Comparison of ENCODE assay signal across 8 cellular contexts in the genomic region with DNA sequence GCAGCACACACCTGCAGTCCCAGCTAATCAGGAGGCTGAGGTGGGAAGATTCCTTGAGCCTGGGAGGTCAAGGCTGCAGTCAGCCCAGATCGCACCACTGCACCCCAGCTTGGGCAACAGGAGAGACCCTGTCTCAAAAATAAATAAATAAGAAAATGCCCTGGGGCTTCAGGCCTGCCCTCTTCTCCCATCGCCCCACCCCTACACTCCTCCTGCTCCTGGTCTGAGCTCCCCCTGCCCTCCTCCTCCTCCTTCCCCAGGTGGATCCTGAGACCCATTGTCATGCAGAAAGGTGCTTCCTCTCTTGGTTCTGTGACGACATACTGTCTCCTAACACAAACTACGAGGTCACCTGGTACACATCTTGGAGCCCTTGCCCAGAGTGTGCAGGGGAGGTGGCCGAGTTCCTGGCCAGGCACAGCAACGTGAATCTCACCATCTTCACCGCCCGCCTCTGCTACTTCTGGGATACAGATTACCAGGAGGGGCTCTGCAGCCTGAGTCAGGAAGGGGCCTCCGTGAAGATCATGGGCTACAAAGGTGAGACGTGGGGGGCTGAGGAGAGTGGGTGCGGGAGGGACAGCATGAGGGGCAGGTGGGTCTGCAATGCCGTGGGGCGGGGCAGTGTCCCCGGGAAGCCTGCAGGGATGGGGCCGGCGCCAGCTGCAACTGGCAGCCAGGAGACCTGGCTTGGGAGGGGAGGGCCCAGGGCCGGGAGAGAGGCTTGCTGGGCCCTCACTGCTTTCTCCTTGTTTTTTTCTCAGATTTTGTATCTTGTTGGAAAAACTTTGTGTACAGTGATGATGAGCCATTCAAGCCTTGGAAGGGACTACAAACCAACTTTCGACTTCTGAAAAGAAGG. TPM values are rescaled to one million over a fixed set of nuclear protein-coding genes. Genes with fewer than 3 reads are reported as not detected.
DNase-seq lines count a peak whose midpoint lies in the region; ATAC-seq and TF ChIP-seq lines count a peak whose summit lies in the region.
"Not testable (repeated sequence)": the region's sequence is repeated elsewhere in the genome, so short reads cannot be mapped to it uniquely, and the experiment has no call there.
"Had no signal": no experiment of that assay in that cellular context is flagged by ENCODE, and none has a peak within 500 bp of the region (broad histone marks: within the 10 kb centered on the region; RNA-seq: fewer than 3 reads in every experiment).

No MANE protein-coding gene starts in this region.

- not testable (repeated sequence) for H4K20me1 ChIP-seq in GM23338 (replicated peaks; ENCODE audit: insufficient read depth)

- H2AK5ac ChIP-seq in mesendoderm (ENCODE audit: low read length) = not testable (repeated sequence)

- 0 out of 2 replicates have a peak overlapping the region, but pooled peaks have one; percentile 39 for H3K27ac ChIP-seq in GM23338 (ENCODE audit: low read depth)
- H3K27ac ChIP-seq in HUES6 (ENCODE audit: low read depth, low read length) = peak overlapping the region; percentile 62
- H3K27ac ChIP-seq in endodermal cell (ENCODE audit: low read depth, low read length); iPS-20b (ENCODE audit: low read length); mesendoderm (ENCODE audit: low read depth, low read length): not testable (repeated sequence)

- H2BK15ac ChIP-seq in mesendoderm (replicated peaks; ENCODE audit: low read depth) = not testable (repeated sequence)

- H2BK5ac ChIP-seq in mesendoderm (ENCODE audit: low read length) = not testable (repeated sequence)

- H3K4ac ChIP-seq in mesendoderm (ENCODE audit: low read depth, low read length) = not testable (repeated sequence)

- H3K4me1 ChIP-seq in GM23338 (ENCODE audit: insufficient read depth) = peaks cover 23% of the 10 kb centered on the region
- peaks cover 27% of the 10 kb centered on the region for H3K4me1 ChIP-seq in HUES6 (ENCODE audit: control insufficient read depth, insufficient read depth, low read length)
- not testable (repeated sequence) for H3K4me1 ChIP-seq in endodermal cell (ENCODE audit: control insufficient read depth, insufficient read depth, low read length); iPS-20b (ENCODE audit: insufficient read depth, low read length); mesendoderm (ENCODE audit: control insufficient read depth, low read depth, low read length)

- H2BK120ac ChIP-seq in mesendoderm (ENCODE audit: low read depth, low read length) = not testable (repeated sequence)

- H3K4me3 Mint-ChIP-seq in GM23338 = peak overlapping the region; percentile 71
- H3K4me3 Mint-ChIP-seq in WTC11 = peak overlapping the region; percentile 71
- H3K4me3 Mint-ChIP-seq in endodermal cell = peak overlapping the region; percentile 47
- H3K4me3 Mint-ChIP-seq in stimulated activated effector memory CD8-positive, alpha-beta T cell treated with anti-CD3 and anti-CD28 coated beads, Interleukin-12 subunit alpha, Interleukin-12 subunit beta, amount 100 ng/mL, for 72 hours = not testable (repeated sequence)

- H3K9ac ChIP-seq in HUES6 (ENCODE audit: low read length) (peak overlapping the region; percentile 75), iPS-20b (ENCODE audit: low read depth, low read length) (peak overlapping the region; percentile 57; the same call in 1 of the 2 replicates), mesendoderm (ENCODE audit: low read length) (peak overlapping the region; percentile 47)
- not testable (repeated sequence) for H3K9ac ChIP-seq in endodermal cell (ENCODE audit: extremely low read depth, low read length, poor library complexity, severe bottlenecking)

- not testable (repeated sequence) for H2AFZ ChIP-seq in GM23338

- H3K18ac ChIP-seq in mesendoderm (ENCODE audit: low read length) = not testable (repeated sequence)

- not testable (repeated sequence) for H4K5ac ChIP-seq in mesendoderm (ENCODE audit: low read length)

- WGBS in endodermal cell (ENCODE audit: insufficient coverage in 1 of 2, insufficient read length in 1 of 2), 2 experiments = 73 to 84% methylated on average over 4 to 16 of the region's 18 CpGs
- no CpG with 5 or more reads among the region's 18 CpGs for WGBS in mesendoderm (ENCODE audit: extremely low coverage, insufficient coverage, low lambda C conversion rate)

- H3K36me3 Mint-ChIP-seq in GM23338 (ENCODE audit: low read depth) (peaks cover 17% of the 10 kb centered on the region; the same call in 2 of the 3 replicates), endodermal cell (ENCODE audit: low read depth) (peaks cover 11% of the 10 kb centered on the region)
- H3K36me3 Mint-ChIP-seq in WTC11 = not testable (repeated sequence)
- H3K36me3 Mint-ChIP-seq in stimulated activated effector memory CD8-positive, alpha-beta T cell treated with anti-CD3 and anti-CD28 coated beads, Interleukin-12 subunit alpha, Interleukin-12 subunit beta, amount 100 ng/mL, for 72 hours = peaks cover 72% of the 10 kb centered on the region

- H3K79me1 ChIP-seq in mesendoderm (ENCODE audit: low read length) = not testable (repeated sequence)

- CTCF ChIA-PET in WTC11 (lab: Charles Lee) = interaction anchor here (0.6 to 1.4 kb wide), 6 partner anchors 11 to 263 kb away, joined by 3 to 6 read pairs (median 4); a partner anchor contains a TSS

- H3F3A ChIP-seq in GM23338 (replicated peaks; ENCODE audit: low read depth) = not testable (repeated sequence)

- H3K9me3 Mint-ChIP-seq in GM23338; WTC11; endodermal cell; stimulated activated effector memory CD8-positive, alpha-beta T cell treated with anti-CD3 and anti-CD28 coated beads, Interleukin-12 subunit alpha, Interleukin-12 subunit beta, amount 100 ng/mL, for 72 hours: not testable (repeated sequence)

- H4K8ac ChIP-seq in mesendoderm (ENCODE audit: low read depth, low read length) = not testable (repeated sequence)

- peaks cover 15% of the 10 kb centered on the region for H3K27me3 Mint-ChIP-seq in GM23338 (ENCODE audit: insufficient read depth, low read depth, poor library complexity)
- H3K27me3 Mint-ChIP-seq in WTC11 (ENCODE audit: low read depth); endodermal cell (ENCODE audit: insufficient read depth): not testable (repeated sequence)

- peak overlapping the region; percentile 67 for H3K56ac ChIP-seq in mesendoderm (ENCODE audit: low read length)

- DNase-seq in GM23338 (ENCODE audit: low spot score) = peak; percentile 75
- DNase-seq in WTC11 (ENCODE audit: low spot score) = peak; percentile 63
- peak; percentile 73 for DNase-seq in endodermal cell
- peak; percentile 46 for DNase-seq in mesendoderm
- not testable (repeated sequence) for DNase-seq in stimulated activated effector memory CD8-positive, alpha-beta T cell treated with anti-CD3 and anti-CD28 coated beads, Interleukin-12 subunit alpha, Interleukin-12 subunit beta, amount 100 ng/mL, for 72 hours (ENCODE audit: low spot score in 2 of 2)

- H3K4me2 ChIP-seq in GM23338 = peak overlapping the region; percentile 73
- not testable (repeated sequence) for H3K4me2 ChIP-seq in mesendoderm (ENCODE audit: low read length)

- ATAC-seq in GM23338 (peak; percentile 83), WTC11 (peak; percentile 80)
- ATAC-seq in stimulated activated effector memory CD8-positive, alpha-beta T cell treated with anti-CD3 and anti-CD28 coated beads, Interleukin-12 subunit alpha, Interleukin-12 subunit beta, amount 100 ng/mL, for 72 hours = not testable (repeated sequence)

- H3K9me3 ChIP-seq in HUES6 (ENCODE audit: control insufficient read depth, insufficient read depth, low read depth, low read length); endodermal cell (ENCODE audit: control insufficient read depth, low read length); iPS-20b (ENCODE audit: insufficient read depth, low read depth, low read length): not testable (repeated sequence)

- H3K27me3 ChIP-seq in GM23338 (ENCODE audit: insufficient read depth); HUES6 (ENCODE audit: control insufficient read depth, insufficient read depth, low read length); endodermal cell (ENCODE audit: control insufficient read depth, insufficient read depth, low read length, poor library complexity, severe bottlenecking); iPS-20b (ENCODE audit: insufficient read depth, low read length); mesendoderm (ENCODE audit: insufficient read depth, low read length, poor library complexity): not testable (repeated sequence)

- peak overlapping the region; percentile 39; the same call in 1 of the 2 replicates for H3K4me3 ChIP-seq in GM23338
- peak overlapping the region; percentile 50 for H3K4me3 ChIP-seq in HUES6 (ENCODE audit: low read depth, low read length)
- H3K4me3 ChIP-seq in endodermal cell (ENCODE audit: low read length); mesendoderm (ENCODE audit: low read length): not testable (repeated sequence)
- H3K4me3 ChIP-seq in iPS-20b (ENCODE audit: low read length) = peak overlapping the region; percentile 50; the same call in 1 of the 2 replicates

- not testable (repeated sequence) for H3K36me3 ChIP-seq in GM23338 (ENCODE audit: insufficient read depth); HUES6 (ENCODE audit: control insufficient read depth, insufficient read depth, low read length); endodermal cell (ENCODE audit: control insufficient read depth, insufficient read depth, low read length); iPS-20b (ENCODE audit: insufficient read depth, low read depth, low read length); mesendoderm (ENCODE audit: control insufficient read depth, insufficient read depth, low read length)

- TF ChIP-seq CTCF in GM23338 (conservative IDR thresholded peaks at IDR 0.05; ENCODE audit: low read depth in 2 of 2); WTC11 (IDR thresholded peaks at IDR 0.05); endodermal cell (conservative IDR thresholded peaks at IDR 0.05): not testable (repeated sequence)

- not testable (repeated sequence) for H3K79me2 ChIP-seq in GM23338 (replicated peaks; ENCODE audit: insufficient read depth); mesendoderm (ENCODE audit: control insufficient read depth, insufficient read depth, low read length)

- H3K23ac ChIP-seq in mesendoderm (ENCODE audit: low read length) = peak overlapping the region; percentile 24

- H3K4me1 Mint-ChIP-seq in GM23338 = peaks cover 42% of the 10 kb centered on the region
- H3K4me1 Mint-ChIP-seq in WTC11 = peaks cover 61% of the 10 kb centered on the region
- peaks cover 22% of the 10 kb centered on the region for H3K4me1 Mint-ChIP-seq in endodermal cell
- peaks cover 13% of the 10 kb centered on the region for H3K4me1 Mint-ChIP-seq in stimulated activated effector memory CD8-positive, alpha-beta T cell treated with anti-CD3 and anti-CD28 coated beads, Interleukin-12 subunit alpha, Interleukin-12 subunit beta, amount 100 ng/mL, for 72 hours

- H3K27ac Mint-ChIP-seq in GM23338 (peak overlapping the region; percentile 99), WTC11 (peak overlapping the region; percentile 99), endodermal cell (peak overlapping the region; percentile 72)
- H3K27ac Mint-ChIP-seq in stimulated activated effector memory CD8-positive, alpha-beta T cell treated with anti-CD3 and anti-CD28 coated beads, Interleukin-12 subunit alpha, Interleukin-12 subunit beta, amount 100 ng/mL, for 72 hours = peak overlapping the region; percentile 48

- H3K9me2 ChIP-seq in GM23338 (ENCODE audit: insufficient read depth) = not testable (repeated sequence)

- POLR2A ChIA-PET in WTC11 (lab: Charles Lee) = not testable (repeated sequence)

RNA-seq across cellular contexts. Expression of a gene that starts 9.0 kb away (rescaled TPM):
- 3.4 and 4.7 TPM in 2 replicates for total RNA-seq in GM23338 (2014; rRNA removed; shearing (Covaris generic))
- 3.4 and 3.5 TPM in 2 replicates for polyA plus RNA-seq in GM23338 (2016; fragmentation: Nextera tagmentation; extraction: Ambion mirVana)
- total RNA-seq in WTC11 (2021) = 8.7 to 13.1 TPM (median 11.0 TPM) in 3 replicates
- total RNA-seq in endodermal cell = 10 to 100 TPM; 16.2 to 24.2 TPM
- 4.5 TPM for polyA plus RNA-seq in endodermal cell (2013, experiment 1 of 2)
- 4.5 TPM for polyA plus RNA-seq in endodermal cell (2013, experiment 2 of 2)
- polyA plus RNA-seq in mesendoderm (2013, experiment 1 of 2) = 4.0 TPM
- 3.4 TPM for polyA plus RNA-seq in mesendoderm (2013, experiment 2 of 2)

RNA-seq across cellular contexts. Expression of a gene that starts 10.7 kb away (rescaled TPM):
- total RNA-seq in GM23338 (2014; rRNA removed; shearing (Covaris generic)) = 3.4 and 4.3 TPM in 2 replicates
- polyA plus RNA-seq in GM23338 (2016; fragmentation: Nextera tagmentation; extraction: Ambion mirVana) = 6.7 and 9.4 TPM in 2 replicates
- total RNA-seq in WTC11 (2021) (5.4 to 10.6 TPM (median 7.0 TPM) in 3 replicates), endodermal cell (10 to 100 TPM in 1 of 2 donors, 1 to 10 TPM in 1; 8.6 to 14.4 TPM)
- 2.6 TPM for polyA plus RNA-seq in endodermal cell (2013, experiment 1 of 2)
- polyA plus RNA-seq in endodermal cell (2013, experiment 2 of 2) = 7.1 TPM
- 3.0 TPM for polyA plus RNA-seq in mesendoderm (2013, experiment 1 of 2)
- polyA plus RNA-seq in mesendoderm (2013, experiment 2 of 2) = 3.1 TPM
- total RNA-seq: HT-29 had no signal

RNA-seq across cellular contexts. Expression of a gene that starts 17.6 kb away (rescaled TPM):
- total RNA-seq in GM23338 (2014; rRNA removed; shearing (Covaris generic)) = 5.0 and 7.0 TPM in 2 replicates
- 49.2 and 49.3 TPM in 2 replicates for polyA plus RNA-seq in GM23338 (2016; fragmentation: Nextera tagmentation; extraction: Ambion mirVana)
- total RNA-seq in WTC11 (2021) (33.4 to 40.4 TPM (median 39.4 TPM) in 3 replicates), endodermal cell (10 to 100 TPM; 26.1 to 27.4 TPM)
- polyA plus RNA-seq in endodermal cell (2013, experiment 1 of 2) = 12.4 TPM
- polyA plus RNA-seq in endodermal cell (2013, experiment 2 of 2) = 13.7 TPM
- 25.5 TPM for polyA plus RNA-seq in mesendoderm (2013, experiment 1 of 2)
- 25.1 TPM for polyA plus RNA-seq in mesendoderm (2013, experiment 2 of 2)

RNA-seq across cellular contexts. Expression of a gene that starts 45.4 kb away (rescaled TPM):
- 2.6 and 3.3 TPM in 2 replicates for total RNA-seq in GM23338 (2014; rRNA removed; shearing (Covaris generic))
- polyA plus RNA-seq in GM23338 (2016; fragmentation: Nextera tagmentation; extraction: Ambion mirVana) = 1.8 and 2.1 TPM in 2 replicates
- 1.8 to 2.2 TPM (median 2.1 TPM) in 3 replicates for total RNA-seq in WTC11 (2021)
- total RNA-seq in endodermal cell = 10 to 100 TPM in 1 of 2 donors, 1 to 10 TPM in 1; 8.7 to 19.7 TPM
- 5.9 TPM for polyA plus RNA-seq in endodermal cell (2013, experiment 1 of 2)
- 9.5 TPM for polyA plus RNA-seq in endodermal cell (2013, experiment 2 of 2)
- 3.1 TPM for polyA plus RNA-seq in mesendoderm (2013, experiment 1 of 2)
- polyA plus RNA-seq in mesendoderm (2013, experiment 2 of 2) = 2.7 TPM
- total RNA-seq: HT-29 had no signal

RNA-seq across cellular contexts. Expression of a gene that starts 49.5 kb away (rescaled TPM):
- total RNA-seq in GM23338 (2014; rRNA removed; shearing (Covaris generic)) = 5.9 and 7.0 TPM in 2 replicates
- 9.2 and 11.8 TPM in 2 replicates for polyA plus RNA-seq in GM23338 (2016; fragmentation: Nextera tagmentation; extraction: Ambion mirVana)
- 4.0 to 7.5 TPM (median 6.4 TPM) in 3 replicates for total RNA-seq in WTC11 (2021)
- total RNA-seq in endodermal cell = 1 to 10 TPM; 4.1 to 5.4 TPM
- 2.2 TPM for polyA plus RNA-seq in endodermal cell (2013, experiment 1 of 2)
- 3.0 TPM for polyA plus RNA-seq in endodermal cell (2013, experiment 2 of 2)
- 8.4 TPM for polyA plus RNA-seq in mesendoderm (2013, experiment 1 of 2)
- 9.6 TPM for polyA plus RNA-seq in mesendoderm (2013, experiment 2 of 2)

Comparison
In these comparisons a context has a peak if more than half of its experiments do, and no peak if none do; other contexts are left out.
1. H3K27ac Mint-ChIP-seq: peak in every context shown above with its lines; median percentile 99 in GM23338; 99 in WTC11; 72 in endodermal cell; 48 in stimulated activated effector memory CD8-positive, alpha-beta T cell treated with anti-CD3 and anti-CD28 coated beads, Interleukin-12 subunit alpha, Interleukin-12 subunit beta, amount 100 ng/mL, for 72 hours.